20 cellular contexts compared by ENCODE assay signal in genomic region chr1:180722586-180722985, GRCh38.
DNase-seq lines count a peak whose midpoint lies in the region; ATAC-seq, FAIRE-seq and TF ChIP-seq lines count a peak whose summit lies in the region.
"Had no signal": no experiment of that assay in that cellular context is flagged by ENCODE, and none has a peak within 500 bp of the region (broad histone marks: within the 10 kb centered on the region; RNA-seq: fewer than 3 reads in every experiment).

No MANE protein-coding gene starts in this region.

- intact Hi-C loops in endothelial cell of umbilical vein (cut with micrococcal nuclease), result no loop called here

- TF ChIP-seq POLR2A in A549 (IDR thresholded peaks at IDR 0.05; ENCODE audit: low read length) (no peak), endothelial cell of umbilical vein (IDR thresholded peaks at IDR 0.05; ENCODE audit: low read depth, low read length) (no peak), GM12891 (IDR thresholded peaks at IDR 0.05; ENCODE audit: low read depth, low read length) (no peak)

- H3K9me3 Mint-ChIP-seq in nephron (peaks cover 6% of the 10 kb centered on the region), WTC11 (peaks cover 3% of the 10 kb centered on the region; the same call in 1 of the 2 replicates)
- H3K9me3 Mint-ChIP-seq: H9 had no signal

- ATAC-seq in A549 (no peak), WTC11 (no peak), HG02678 (IDR thresholded peaks at IDR 0.05; ENCODE audit: unreplicated experiment) (no peak)
- ATAC-seq: HepG2 had no signal

- no peak overlapping the region for H3K9ac ChIP-seq in endothelial cell of umbilical vein (replicated peaks; ENCODE audit: extremely low read depth, insufficient read depth, low read length)

- dilution Hi-C loops in endothelial cell of umbilical vein (cut with MboI; ENCODE audit: extremely low pct_ligation_motif_present, low sequenced_read_pairs), result no loop called here

- TF ChIP-seq EP300 in A549 (IDR thresholded peaks at IDR 0.05), result no peak

- TF ChIP-seq CTCF in A549 (IDR thresholded peaks at IDR 0.05) (no peak), D721Med (IDR thresholded peaks at IDR 0.05; ENCODE audit: insufficient read depth, missing control alignments) (no peak), endothelial cell of umbilical vein (IDR thresholded peaks at IDR 0.05; ENCODE audit: extremely low read depth in 1 of 2, insufficient read depth in 1 of 2, low read depth in 1 of 2, low read length in 2 of 2) (no peak), nephron (IDR thresholded peaks at IDR 0.05; ENCODE audit: unreplicated experiment in 3 of 3) (no peak), WTC11 (IDR thresholded peaks at IDR 0.05) (no peak)

- H3K9me1 ChIP-seq in endothelial cell of umbilical vein (replicated peaks; ENCODE audit: control insufficient read depth, extremely low read depth, insufficient read depth, low read length), result no peaks in the 10 kb centered on the region

- no peak overlapping the region for H3K27ac ChIP-seq in A549
- no peak overlapping the region for H3K27ac ChIP-seq in endothelial cell of umbilical vein (ENCODE audit: insufficient read depth, low read depth, low read length)
- H3K27ac ChIP-seq: C4-2B had no signal

- H3K36me3 ChIP-seq in endothelial cell of umbilical vein (ENCODE audit: control insufficient read depth in 2 of 2, extremely low read depth in 1 of 2, insufficient read depth in 2 of 2, low read length in 2 of 2), result no peaks in the 10 kb centered on the region

- H3K27ac Mint-ChIP-seq in nephron (peak overlapping the region in 2 of 3 experiments; percentile 23 to 76), WTC11 (no peak overlapping the region)
- H3K27ac Mint-ChIP-seq: CD4-positive, alpha-beta T cell; H9; IgD-negative memory B cell had no signal

- peaks cover 8% of the 10 kb centered on the region for H3K36me3 Mint-ChIP-seq in nephron (ENCODE audit: low read depth)
- H3K36me3 Mint-ChIP-seq in WTC11, result no peaks in the 10 kb centered on the region

- 89% methylated on average over 1 of the region's 1 CpG for WGBS in A549 (ENCODE audit: missing lambda C conversion rate)

- H3K4me3 ChIP-seq in A549 (no peak overlapping the region), endothelial cell of umbilical vein (replicated peaks in 1 of 3; ENCODE audit: insufficient read depth in 1 of 3, low read depth in 1 of 3, low read length in 3 of 3) (no peak overlapping the region)

- CTCF ChIA-PET in A549 (lab: Yijun Ruan, JAX) (no interaction called here), endothelial cell of umbilical vein (lab: Charles Lee) (no interaction called here), WTC11 (lab: Charles Lee) (no interaction called here)

- H3K9me3 ChIP-seq in A549, result no peaks in the 10 kb centered on the region
- H3K9me3 ChIP-seq in endothelial cell of umbilical vein (replicated peaks; ENCODE audit: control insufficient read depth, insufficient read depth, low read length), result no peaks in the 10 kb centered on the region

- POLR2A ChIA-PET in A549 (lab: Yijun Ruan, JAX) (no interaction called here), endothelial cell of umbilical vein (lab: Charles Lee) (no interaction called here), WTC11 (lab: Charles Lee) (interaction anchor here (1.2 kb wide), 1 partner anchor 91 kb away, joined by 3 read pairs; the partner anchor contains the start of gene XPR1)

- no peaks in the 10 kb centered on the region for H4K20me1 ChIP-seq in endothelial cell of umbilical vein (replicated peaks; ENCODE audit: control insufficient read depth, extremely low read depth, insufficient read depth, low read length)

- H3K27me3 ChIP-seq in endothelial cell of umbilical vein (ENCODE audit: control insufficient read depth in 2 of 2, insufficient read depth in 2 of 2, low read length in 2 of 2), result no peaks in the 10 kb centered on the region

- BruUV-seq in endothelial cell of umbilical vein (replicated peaks; lab: Mats Ljungman, UMichigan), result no TSS peak

- TF ChIP-seq RAD21 in A549 (conservative IDR thresholded peaks at IDR 0.05 in 1 of 2, IDR thresholded peaks at IDR 0.05 in 1 of 2), result no peak

- H3K4me1 Mint-ChIP-seq in nephron (peaks cover 7% of the 10 kb centered on the region), WTC11 (0 out of 2 replicates have a peak, but pooled peaks cover 4% of the 10 kb centered on the region)

- H3K27me3 Mint-ChIP-seq in nephron (ENCODE audit: low read depth), result no peaks in the 10 kb centered on the region
- no peaks in the 10 kb centered on the region for H3K27me3 Mint-ChIP-seq in WTC11 (ENCODE audit: low read depth)
- H3K27me3 Mint-ChIP-seq: CD4-positive, alpha-beta T cell; IgD-negative memory B cell had no signal

- no peak overlapping the region for H3K4me2 ChIP-seq in A549
- H3K4me2 ChIP-seq in endothelial cell of umbilical vein (ENCODE audit: insufficient read depth, low read length), result no peak overlapping the region

- H3K79me2 ChIP-seq in endothelial cell of umbilical vein (ENCODE audit: control insufficient read depth, insufficient read depth, low read length), result no peaks in the 10 kb centered on the region

- H3K4me3 Mint-ChIP-seq in nephron (peak overlapping the region in 1 of 3 experiments; percentile 51), WTC11 (no peak overlapping the region)
- H3K4me3 Mint-ChIP-seq: CD4-positive, alpha-beta T cell; H9; IgD-negative memory B cell had no signal

- DNase-seq in A549 (ENCODE audit: low read depth in 1 of 2, low spot score in 1 of 2) (no peak), D721Med (ENCODE audit: insufficient read length, low spot score) (no peak), endothelial cell of umbilical vein (ENCODE audit: low read depth, low spot score) (no peak), WTC11 (ENCODE audit: low spot score) (no peak), GM12891 (ENCODE audit: insufficient read length, low spot score) (no peak)
- DNase-seq in activated effector memory CD4-positive, alpha-beta T cell treated with Interleukin-2 at 50 U/mL for 16 hours, result no peak
- DNase-seq: AML-193; Caco-2; CD4-positive, alpha-beta T cell; DMS153; DMS79; GF-D8; H9; KBM-7 had no signal

- no peak overlapping the region for H2AFZ ChIP-seq in endothelial cell of umbilical vein (ENCODE audit: low read depth, low read length)

- FAIRE-seq in A549 (lab: Jason Lieb, UNC) (peak; percentile 7), D721Med (lab: Jason Lieb, UNC) (peak; percentile 44), endothelial cell of umbilical vein (lab: Jason Lieb, UNC) (peak; percentile 8), GM12891 (lab: Jason Lieb, UNC) (no peak)
- FAIRE-seq: H1, HepG2 had no signal

- H3K4me1 ChIP-seq in A549 (no peaks in the 10 kb centered on the region), endothelial cell of umbilical vein (ENCODE audit: control insufficient read depth, extremely low read depth, insufficient read depth, low read length) (no peaks in the 10 kb centered on the region)

TF ChIP-seq in A549, 52 proteins besides CTCF, POLR2A, EP300 and RAD21 (continues in another document):
- TF ChIP-seq USF2 (IDR thresholded peaks at IDR 0.05) (no peak), MYC (IDR thresholded peaks at IDR 0.05; ENCODE audit: borderline replicate concordance, low read length) (no peak), CHD4 (IDR thresholded peaks at IDR 0.05; ENCODE audit: borderline replicate concordance) (no peak), JUNB (IDR thresholded peaks at IDR 0.05) (no peak), HEYL (CRISPR knock-in tag; IDR thresholded peaks at IDR 0.05) (no peak)

TF ChIP-seq in endothelial cell of umbilical vein, 7 proteins besides CTCF, POLR2A, EP300 and RAD21 (continues in another document):
- TF ChIP-seq, protein P1, sequence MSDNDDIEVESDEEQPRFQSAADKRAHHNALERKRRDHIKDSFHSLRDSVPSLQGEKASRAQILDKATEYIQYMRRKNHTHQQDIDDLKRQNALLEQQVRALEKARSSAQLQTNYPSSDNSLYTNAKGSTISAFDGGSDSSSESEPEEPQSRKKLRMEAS (IDR thresholded peaks at IDR 0.05; ENCODE audit: insufficient read depth, insufficient read length), result no peak
- TF ChIP-seq JUN (IDR thresholded peaks at IDR 0.05; ENCODE audit: borderline replicate concordance, insufficient read depth, insufficient read length, low read depth) (no peak), FOS (IDR thresholded peaks at IDR 0.05; ENCODE audit: borderline replicate concordance, insufficient read depth, low read length) (no peak), POLR2AphosphoS5 (IDR thresholded peaks at IDR 0.05; ENCODE audit: insufficient read depth, low read depth, low read length) (no peak), MYC (IDR thresholded peaks at IDR 0.05; ENCODE audit: low read depth, low read length) (no peak), EZH2 (IDR thresholded peaks at IDR 0.05; ENCODE audit: borderline replicate concordance, low read depth, low read length, severe bottlenecking) (no peak)

TF ChIP-seq in WTC11, 78 proteins besides CTCF, POLR2A, EP300 and RAD21 (continues in another document):
- TF ChIP-seq ETV6 (CRISPR knock-in tag; IDR thresholded peaks at IDR 0.05) (no peak), ESRRA (CRISPR knock-in tag; IDR thresholded peaks at IDR 0.05; ENCODE audit: borderline replicate concordance) (no peak), FOXJ3 (CRISPR knock-in tag; IDR thresholded peaks at IDR 0.05; ENCODE audit: borderline replicate concordance) (no peak), ELF4 (CRISPR knock-in tag; IDR thresholded peaks at IDR 0.05; ENCODE audit: low read depth) (no peak), FOXP1 (CRISPR knock-in tag; IDR thresholded peaks at IDR 0.05; ENCODE audit: borderline replicate concordance) (no peak), USF2 (CRISPR knock-in tag; IDR thresholded peaks at IDR 0.05) (no peak)

TF ChIP-seq in GM12891, 5 proteins besides CTCF, POLR2A, EP300 and RAD21:
- TF ChIP-seq POLR2AphosphoS5 (IDR thresholded peaks at IDR 0.05; ENCODE audit: low read depth, low read length), result no peak
- TF ChIP-seq PAX5 (IDR thresholded peaks at IDR 0.05; ENCODE audit: insufficient read depth, low read length, severe bottlenecking), result no peak
- TF ChIP-seq SPI1 (IDR thresholded peaks at IDR 0.05; ENCODE audit: low read depth, low read length), result no peak
- no peak for TF ChIP-seq POU2F2 (IDR thresholded peaks at IDR 0.05; ENCODE audit: low read depth, low read length)
- TF ChIP-seq TAF1 (IDR thresholded peaks at IDR 0.05; ENCODE audit: low read depth, low read length), result no peak
